ENCODE assay signal across 1 cellular context in genomic region chr14:39339003-39339402, GRCh38.
A peak's percentile ranks its signal among the peaks of the same experiment; 100 is the strongest.
TF ChIP-seq lines count a peak whose summit lies in the region.

No MANE protein-coding gene starts in this region.

TF ChIP-seq in HEK293, 187 proteins besides CTCF, POLR2A, EP300 and RAD21 (continued from another document):
- TF ChIP-seq PRDM2 (tag by site-specific recombination; IDR thresholded peaks at IDR 0.05; ENCODE audit: borderline replicate concordance) (no peak), ZXDB (tag by site-specific recombination; IDR thresholded peaks at IDR 0.05) (peak; percentile 63), ZBTB48 (tag by site-specific recombination; IDR thresholded peaks at IDR 0.05) (peak; percentile 93), ZNF561 (tag by site-specific recombination; IDR thresholded peaks at IDR 0.05; ENCODE audit: borderline replicate concordance) (peak; percentile 67; the same call in 1 of the 2 replicates), ZIC2 (tag by site-specific recombination; IDR thresholded peaks at IDR 0.05) (peak; percentile 83), GLI4 (tag by site-specific recombination; IDR thresholded peaks at IDR 0.05) (no peak), RBAK (tag by site-specific recombination; IDR thresholded peaks at IDR 0.05) (no peak), GLIS2 (tag by site-specific recombination; IDR thresholded peaks at IDR 0.05) (0 out of 2 replicates have a peak, but pooled peaks have one; percentile 45), ZNF366 (tag by site-specific recombination; conservative IDR thresholded peaks at IDR 0.05) (peak; percentile 52), ZNF521 (tag by site-specific recombination; IDR thresholded peaks at IDR 0.05) (no peak), PRDM6 (tag by site-specific recombination; IDR thresholded peaks at IDR 0.05) (no peak), ZBTB8A (tag by site-specific recombination; IDR thresholded peaks at IDR 0.05) (peak; percentile 25; the same call in 1 of the 2 replicates), ZSCAN30 (tag by site-specific recombination; IDR thresholded peaks at IDR 0.05) (0 out of 2 replicates have a peak, but pooled peaks have one; percentile 26), ZNF660 (tag by site-specific recombination; IDR thresholded peaks at IDR 0.05) (peak; percentile 54; the same call in 1 of the 2 replicates), ZNF629 (tag by site-specific recombination; IDR thresholded peaks at IDR 0.05) (peak; percentile 60), ZNF394 (tag by site-specific recombination; IDR thresholded peaks at IDR 0.05; ENCODE audit: borderline replicate concordance) (no peak), ZSCAN23 (tag by site-specific recombination; IDR thresholded peaks at IDR 0.05) (no peak), SP7 (tag by site-specific recombination; IDR thresholded peaks at IDR 0.05) (peak; percentile 15; the same call in 1 of the 2 replicates)
- TF ChIP-seq, protein P1, sequence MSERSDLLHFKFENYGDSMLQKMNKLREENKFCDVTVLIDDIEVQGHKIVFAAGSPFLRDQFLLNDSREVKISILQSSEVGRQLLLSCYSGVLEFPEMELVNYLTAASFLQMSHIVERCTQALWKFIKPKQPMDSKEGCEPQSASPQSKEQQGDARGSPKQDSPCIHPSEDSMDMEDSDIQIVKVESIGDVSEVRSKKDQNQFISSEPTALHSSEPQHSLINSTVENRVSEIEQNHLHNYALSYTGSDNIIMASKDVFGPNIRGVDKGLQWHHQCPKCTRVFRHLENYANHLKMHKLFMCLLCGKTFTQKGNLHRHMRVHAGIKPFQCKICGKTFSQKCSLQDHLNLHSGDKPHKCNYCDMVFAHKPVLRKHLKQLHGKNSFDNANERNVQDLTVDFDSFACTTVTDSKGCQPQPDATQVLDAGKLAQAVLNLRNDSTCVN (tag by site-specific recombination; optimal IDR thresholded peaks at IDR 0.05), result no peak
